In genomic region chr22:37107779-37108621, GRCh38 we compare ENCODE assay signal across 1 cellular context.
TF ChIP-seq lines count a peak whose summit lies in the region.

No MANE protein-coding gene starts in this region.

TF ChIP-seq in HepG2, 621 proteins besides CTCF, POLR2A, EP300 and RAD21 (continued from another document and continues in another):
- TF ChIP-seq SP2 (CRISPR knock-in tag; IDR thresholded peaks at IDR 0.05) (no peak), ZNF329 (CRISPR knock-in tag; IDR thresholded peaks at IDR 0.05; ENCODE audit: low read depth) (no peak), TEAD3 (CRISPR knock-in tag; optimal IDR thresholded peaks at IDR 0.05; ENCODE audit: borderline replicate concordance) (no peak), ZNF367 (CRISPR knock-in tag; IDR thresholded peaks at IDR 0.05; ENCODE audit: borderline replicate concordance) (no peak), ZNF564 (CRISPR knock-in tag; IDR thresholded peaks at IDR 0.05) (no peak), ZFYVE20 (CRISPR knock-in tag; IDR thresholded peaks at IDR 0.05; ENCODE audit: borderline replicate concordance, low read depth) (no peak), CERS6 (CRISPR knock-in tag; IDR thresholded peaks at IDR 0.05) (no peak), ELF1 (CRISPR knock-in tag; IDR thresholded peaks at IDR 0.05) (no peak), BCL3 (CRISPR knock-in tag; IDR thresholded peaks at IDR 0.05) (peak; percentile 8; the same call in 1 of the 2 replicates), SIX1 (CRISPR knock-in tag; IDR thresholded peaks at IDR 0.05; ENCODE audit: borderline replicate concordance) (no peak), ZBTB44 (CRISPR knock-in tag; IDR thresholded peaks at IDR 0.05) (no peak), DNMT1 (CRISPR knock-in tag; IDR thresholded peaks at IDR 0.05) (no peak), ZNF788 (CRISPR knock-in tag; IDR thresholded peaks at IDR 0.05; ENCODE audit: borderline replicate concordance) (no peak), SP140L (CRISPR knock-in tag; IDR thresholded peaks at IDR 0.05; ENCODE audit: borderline replicate concordance) (no peak), ZNF605 (CRISPR knock-in tag; IDR thresholded peaks at IDR 0.05) (0 out of 2 replicates have a peak, but pooled peaks have one; percentile 66), DMTF1 (CRISPR knock-in tag; IDR thresholded peaks at IDR 0.05) (no peak), ZNF205 (CRISPR knock-in tag; IDR thresholded peaks at IDR 0.05) (no peak), ZNF790 (CRISPR knock-in tag; IDR thresholded peaks at IDR 0.05; ENCODE audit: borderline replicate concordance) (no peak), FOXJ3 (CRISPR knock-in tag; IDR thresholded peaks at IDR 0.05; ENCODE audit: borderline replicate concordance) (no peak), SRF (IDR thresholded peaks at IDR 0.05; ENCODE audit: low read depth, low read length) (no peak), MXD1 (CRISPR knock-in tag; IDR thresholded peaks at IDR 0.05) (0 out of 2 replicates have a peak, but pooled peaks have one; percentile 11), ZNF136 (CRISPR knock-in tag; IDR thresholded peaks at IDR 0.05; ENCODE audit: low read depth) (no peak), ZNF34 (CRISPR knock-in tag; IDR thresholded peaks at IDR 0.05; ENCODE audit: borderline replicate concordance) (no peak), TRAFD1 (CRISPR knock-in tag; IDR thresholded peaks at IDR 0.05; ENCODE audit: borderline replicate concordance) (no peak), SOX6 (IDR thresholded peaks at IDR 0.05) (no peak), SOX6 (CRISPR knock-in tag; IDR thresholded peaks at IDR 0.05) (peak; percentile 86), ZNF276 (CRISPR knock-in tag; IDR thresholded peaks at IDR 0.05; ENCODE audit: low read depth) (no peak), HNRNPL (IDR thresholded peaks at IDR 0.05; ENCODE audit: low read depth, low read length) (0 out of 2 replicates have a peak, but pooled peaks have one; percentile 30), KLF11 (CRISPR knock-in tag; IDR thresholded peaks at IDR 0.05) (no peak), ZNF138 (CRISPR knock-in tag; IDR thresholded peaks at IDR 0.05; ENCODE audit: low read depth) (no peak), ZSCAN12 (CRISPR knock-in tag; IDR thresholded peaks at IDR 0.05) (no peak), ZNF501 (CRISPR knock-in tag; IDR thresholded peaks at IDR 0.05) (no peak), ZBTB37 (CRISPR knock-in tag; IDR thresholded peaks at IDR 0.05) (no peak), SRSF9 (IDR thresholded peaks at IDR 0.05; ENCODE audit: borderline replicate concordance, insufficient read depth, low read depth, low read length, poor library complexity, severe bottlenecking) (no peak), MLX (CRISPR knock-in tag; IDR thresholded peaks at IDR 0.05) (no peak), ZNF746 (CRISPR knock-in tag; IDR thresholded peaks at IDR 0.05) (no peak), RORA (CRISPR knock-in tag; IDR thresholded peaks at IDR 0.05) (no peak), ZNF207 (IDR thresholded peaks at IDR 0.05; ENCODE audit: borderline replicate concordance) (no peak), TFAP4 (IDR thresholded peaks at IDR 0.05; ENCODE audit: borderline replicate concordance, low read depth) (peak; percentile 29; the same call in 1 of the 2 replicates), RXRB (CRISPR knock-in tag; IDR thresholded peaks at IDR 0.05; ENCODE audit: borderline replicate concordance) (no peak), NCOA5 (CRISPR knock-in tag; IDR thresholded peaks at IDR 0.05) (no peak), MBD4 (IDR thresholded peaks at IDR 0.05; ENCODE audit: borderline replicate concordance, low read length) (no peak), SMAD9 (CRISPR knock-in tag; IDR thresholded peaks at IDR 0.05) (no peak), GATAD2A (CRISPR knock-in tag; IDR thresholded peaks at IDR 0.05) (peak; percentile 60), NCOR1 (IDR thresholded peaks at IDR 0.05; ENCODE audit: borderline replicate concordance, low read length) (peak; percentile 53; the same call in 1 of the 2 replicates), ARID4A (CRISPR knock-in tag; IDR thresholded peaks at IDR 0.05; ENCODE audit: borderline replicate concordance) (peak; percentile 24; the same call in 1 of the 2 replicates), BATF2 (CRISPR knock-in tag; IDR thresholded peaks at IDR 0.05) (no peak), ZNF451 (CRISPR knock-in tag; IDR thresholded peaks at IDR 0.05) (0 out of 2 replicates have a peak, but pooled peaks have one; percentile 35)
